ENCODE assay signal across 1 cellular context in the genomic region with DNA sequence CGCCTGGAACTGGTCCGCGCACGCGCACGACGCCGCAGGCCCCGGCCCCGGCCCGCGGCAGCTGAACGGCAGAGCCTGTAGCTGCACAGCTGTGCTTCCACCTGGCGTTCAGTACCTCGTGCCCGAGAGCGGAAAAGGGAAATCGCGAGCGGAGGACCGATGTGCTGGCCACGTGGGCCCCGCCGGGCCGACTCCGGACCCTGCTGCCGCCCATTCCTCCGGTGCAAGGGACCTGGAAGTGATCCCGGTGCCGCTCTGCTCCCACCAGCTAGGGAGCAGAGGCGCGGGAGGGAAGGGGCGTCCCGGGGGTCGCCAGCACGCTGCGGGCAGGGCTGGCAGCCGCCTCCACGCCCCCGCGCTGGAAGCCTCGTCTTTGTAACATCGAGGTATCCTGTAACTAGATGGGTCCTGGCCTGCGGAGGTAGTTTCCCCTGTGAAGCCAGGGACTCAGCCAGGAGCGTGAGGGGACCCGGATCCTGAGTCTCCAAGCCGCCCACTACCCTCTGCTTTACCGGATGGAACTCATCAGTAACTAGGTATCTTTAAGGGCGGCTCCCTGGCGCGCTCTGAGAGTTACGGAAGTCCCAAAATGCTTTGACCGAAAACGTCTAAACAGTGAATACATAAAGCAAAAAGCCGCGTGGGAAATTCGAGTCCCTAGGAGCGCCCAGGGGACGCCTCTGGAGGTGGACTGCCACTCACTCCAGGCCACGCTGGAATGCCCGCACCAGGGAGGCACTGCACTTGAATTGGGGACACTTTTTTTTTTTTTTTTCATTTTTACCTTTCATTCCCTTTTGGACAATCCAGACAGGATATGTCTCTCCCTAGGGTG.
TF ChIP-seq lines count a peak whose summit lies in the region.

No MANE protein-coding gene starts in this region.

TF ChIP-seq in K562, 482 proteins besides CTCF, POLR2A, EP300 and RAD21 (continued from another document and continues in another):
- TF ChIP-seq, protein P1, sequence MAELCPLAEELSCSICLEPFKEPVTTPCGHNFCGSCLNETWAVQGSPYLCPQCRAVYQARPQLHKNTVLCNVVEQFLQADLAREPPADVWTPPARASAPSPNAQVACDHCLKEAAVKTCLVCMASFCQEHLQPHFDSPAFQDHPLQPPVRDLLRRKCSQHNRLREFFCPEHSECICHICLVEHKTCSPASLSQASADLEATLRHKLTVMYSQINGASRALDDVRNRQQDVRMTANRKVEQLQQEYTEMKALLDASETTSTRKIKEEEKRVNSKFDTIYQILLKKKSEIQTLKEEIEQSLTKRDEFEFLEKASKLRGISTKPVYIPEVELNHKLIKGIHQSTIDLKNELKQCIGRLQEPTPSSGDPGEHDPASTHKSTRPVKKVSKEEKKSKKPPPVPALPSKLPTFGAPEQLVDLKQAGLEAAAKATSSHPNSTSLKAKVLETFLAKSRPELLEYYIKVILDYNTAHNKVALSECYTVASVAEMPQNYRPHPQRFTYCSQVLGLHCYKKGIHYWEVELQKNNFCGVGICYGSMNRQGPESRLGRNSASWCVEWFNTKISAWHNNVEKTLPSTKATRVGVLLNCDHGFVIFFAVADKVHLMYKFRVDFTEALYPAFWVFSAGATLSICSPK (IDR thresholded peaks at IDR 0.05; ENCODE audit: borderline replicate concordance), result no peak
- TF ChIP-seq CEBPG (CRISPR knock-in tag; IDR thresholded peaks at IDR 0.05) (no peak), CEBPG (tag; conservative IDR thresholded peaks at IDR 0.05 in 1 of 2, IDR thresholded peaks at IDR 0.05 in 1 of 2) (no peak), EZH2 (IDR thresholded peaks at IDR 0.05; ENCODE audit: borderline replicate concordance, low read depth, low read length) (no peak), ZNF668 (CRISPR knock-in tag; IDR thresholded peaks at IDR 0.05) (no peak), ZNF780A (CRISPR knock-in tag; IDR thresholded peaks at IDR 0.05) (no peak), KHSRP (IDR thresholded peaks at IDR 0.05) (no peak), ZNF830 (CRISPR knock-in tag; IDR thresholded peaks at IDR 0.05) (peak; percentile 75; the same call in 1 of the 2 replicates), MECOM (CRISPR knock-in tag; IDR thresholded peaks at IDR 0.05) (no peak), KLF13 (tag; IDR thresholded peaks at IDR 0.05; ENCODE audit: borderline replicate concordance, low read depth) (0 out of 2 replicates have a peak, but pooled peaks have one; percentile 36), ZC3H11A (IDR thresholded peaks at IDR 0.05; ENCODE audit: low read depth, low read length) (no peak), KDM5B (IDR thresholded peaks at IDR 0.05; ENCODE audit: insufficient replicate concordance, low read depth, low read length) (peak; percentile 49), ZNF717 (CRISPR knock-in tag; IDR thresholded peaks at IDR 0.05) (no peak), ZNF586 (CRISPR knock-in tag; conservative IDR thresholded peaks at IDR 0.05) (no peak), MEIS2 (IDR thresholded peaks at IDR 0.05; ENCODE audit: partially characterized antibody) (peak; percentile 38), ZNF384 (IDR thresholded peaks at IDR 0.05; ENCODE audit: low read depth, low read length) (0 out of 2 replicates have a peak, but pooled peaks have one; percentile 20), CAMTA2 (CRISPR knock-in tag; conservative IDR thresholded peaks at IDR 0.05) (no peak), NBN (IDR thresholded peaks at IDR 0.05; ENCODE audit: low read depth) (0 out of 2 replicates have a peak, but pooled peaks have one; percentile 47), TCFL5 (CRISPR knock-in tag; conservative IDR thresholded peaks at IDR 0.05) (no peak), ZSCAN32 (CRISPR knock-in tag; IDR thresholded peaks at IDR 0.05) (no peak), NONO (IDR thresholded peaks at IDR 0.05; ENCODE audit: low read depth in 2 of 2, low read length in 1 of 2) (0 out of 4 replicates have a peak, but pooled peaks of 1 of the 2 experiments have one; percentile 61), ADNP (tag; IDR thresholded peaks at IDR 0.05) (no peak), FOSL1 (tag; conservative IDR thresholded peaks at IDR 0.05) (0 out of 2 replicates have a peak, but pooled peaks have one; percentile 40), ETV6 (IDR thresholded peaks at IDR 0.05; ENCODE audit: borderline replicate concordance in 1 of 2, low read depth in 2 of 2, low read length in 1 of 2) (no peak), ETV6 (CRISPR knock-in tag; IDR thresholded peaks at IDR 0.05; ENCODE audit: borderline replicate concordance) (peak; percentile 85; the same call in 1 of the 2 replicates), HIVEP1 (CRISPR knock-in tag; IDR thresholded peaks at IDR 0.05) (no peak; the same call in 1 of the 2 replicates), FOXJ3 (CRISPR knock-in tag; IDR thresholded peaks at IDR 0.05) (no peak), ZNF431 (CRISPR knock-in tag; IDR thresholded peaks at IDR 0.05) (peak; percentile 71; the same call in 1 of the 2 replicates), MTF1 (CRISPR knock-in tag; IDR thresholded peaks at IDR 0.05; ENCODE audit: borderline replicate concordance) (no peak), ERF (CRISPR knock-in tag; IDR thresholded peaks at IDR 0.05) (no peak; the same call in 1 of the 2 replicates), ZFPM2 (CRISPR knock-in tag; IDR thresholded peaks at IDR 0.05) (no peak), SRF (CRISPR knock-in tag; IDR thresholded peaks at IDR 0.05) (no peak), ZNF75A (CRISPR knock-in tag; IDR thresholded peaks at IDR 0.05) (no peak), ZNF584 (CRISPR knock-in tag; IDR thresholded peaks at IDR 0.05; ENCODE audit: low read depth) (no peak), RCOR1 (IDR thresholded peaks at IDR 0.05; ENCODE audit: borderline replicate concordance in 1 of 2, low read depth in 2 of 2, low read length in 2 of 2) (0 out of 4 replicates have a peak, but pooled peaks of 1 of the 2 experiments have one; percentile 16), ZNF23 (CRISPR knock-in tag; IDR thresholded peaks at IDR 0.05) (no peak), BHLHE40 (IDR thresholded peaks at IDR 0.05; ENCODE audit: low read length) (peak; percentile 66)
- TF ChIP-seq, protein P2, sequence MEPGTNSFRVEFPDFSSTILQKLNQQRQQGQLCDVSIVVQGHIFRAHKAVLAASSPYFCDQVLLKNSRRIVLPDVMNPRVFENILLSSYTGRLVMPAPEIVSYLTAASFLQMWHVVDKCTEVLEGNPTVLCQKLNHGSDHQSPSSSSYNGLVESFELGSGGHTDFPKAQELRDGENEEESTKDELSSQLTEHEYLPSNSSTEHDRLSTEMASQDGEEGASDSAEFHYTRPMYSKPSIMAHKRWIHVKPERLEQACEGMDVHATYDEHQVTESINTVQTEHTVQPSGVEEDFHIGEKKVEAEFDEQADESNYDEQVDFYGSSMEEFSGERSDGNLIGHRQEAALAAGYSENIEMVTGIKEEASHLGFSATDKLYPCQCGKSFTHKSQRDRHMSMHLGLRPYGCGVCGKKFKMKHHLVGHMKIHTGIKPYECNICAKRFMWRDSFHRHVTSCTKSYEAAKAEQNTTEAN (CRISPR knock-in tag; IDR thresholded peaks at IDR 0.05), result no peak
- TF ChIP-seq, protein P3, sequence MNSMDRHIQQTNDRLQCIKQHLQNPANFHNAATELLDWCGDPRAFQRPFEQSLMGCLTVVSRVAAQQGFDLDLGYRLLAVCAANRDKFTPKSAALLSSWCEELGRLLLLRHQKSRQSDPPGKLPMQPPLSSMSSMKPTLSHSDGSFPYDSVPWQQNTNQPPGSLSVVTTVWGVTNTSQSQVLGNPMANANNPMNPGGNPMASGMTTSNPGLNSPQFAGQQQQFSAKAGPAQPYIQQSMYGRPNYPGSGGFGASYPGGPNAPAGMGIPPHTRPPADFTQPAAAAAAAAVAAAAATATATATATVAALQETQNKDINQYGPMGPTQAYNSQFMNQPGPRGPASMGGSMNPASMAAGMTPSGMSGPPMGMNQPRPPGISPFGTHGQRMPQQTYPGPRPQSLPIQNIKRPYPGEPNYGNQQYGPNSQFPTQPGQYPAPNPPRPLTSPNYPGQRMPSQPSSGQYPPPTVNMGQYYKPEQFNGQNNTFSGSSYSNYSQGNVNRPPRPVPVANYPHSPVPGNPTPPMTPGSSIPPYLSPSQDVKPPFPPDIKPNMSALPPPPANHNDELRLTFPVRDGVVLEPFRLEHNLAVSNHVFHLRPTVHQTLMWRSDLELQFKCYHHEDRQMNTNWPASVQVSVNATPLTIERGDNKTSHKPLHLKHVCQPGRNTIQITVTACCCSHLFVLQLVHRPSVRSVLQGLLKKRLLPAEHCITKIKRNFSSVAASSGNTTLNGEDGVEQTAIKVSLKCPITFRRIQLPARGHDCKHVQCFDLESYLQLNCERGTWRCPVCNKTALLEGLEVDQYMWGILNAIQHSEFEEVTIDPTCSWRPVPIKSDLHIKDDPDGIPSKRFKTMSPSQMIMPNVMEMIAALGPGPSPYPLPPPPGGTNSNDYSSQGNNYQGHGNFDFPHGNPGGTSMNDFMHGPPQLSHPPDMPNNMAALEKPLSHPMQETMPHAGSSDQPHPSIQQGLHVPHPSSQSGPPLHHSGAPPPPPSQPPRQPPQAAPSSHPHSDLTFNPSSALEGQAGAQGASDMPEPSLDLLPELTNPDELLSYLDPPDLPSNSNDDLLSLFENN (IDR thresholded peaks at IDR 0.05; ENCODE audit: low read depth in 2 of 2, low read length in 2 of 2), result no peak
- TF ChIP-seq, protein P4, sequence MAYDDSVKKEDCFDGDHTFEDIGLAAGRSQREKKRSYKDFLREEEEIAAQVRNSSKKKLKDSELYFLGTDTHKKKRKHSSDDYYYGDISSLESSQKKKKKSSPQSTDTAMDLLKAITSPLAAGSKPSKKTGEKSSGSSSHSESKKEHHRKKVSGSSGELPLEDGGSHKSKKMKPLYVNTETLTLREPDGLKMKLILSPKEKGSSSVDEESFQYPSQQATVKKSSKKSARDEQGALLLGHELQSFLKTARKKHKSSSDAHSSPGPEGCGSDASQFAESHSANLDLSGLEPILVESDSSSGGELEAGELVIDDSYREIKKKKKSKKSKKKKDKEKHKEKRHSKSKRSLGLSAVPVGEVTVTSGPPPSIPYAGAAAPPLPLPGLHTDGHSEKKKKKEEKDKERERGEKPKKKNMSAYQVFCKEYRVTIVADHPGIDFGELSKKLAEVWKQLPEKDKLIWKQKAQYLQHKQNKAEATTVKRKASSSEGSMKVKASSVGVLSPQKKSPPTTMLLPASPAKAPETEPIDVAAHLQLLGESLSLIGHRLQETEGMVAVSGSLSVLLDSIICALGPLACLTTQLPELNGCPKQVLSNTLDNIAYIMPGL (CRISPR knock-in tag; IDR thresholded peaks at IDR 0.05), result no peak; the same call in 1 of the 2 replicates
- TF ChIP-seq, protein P5, sequence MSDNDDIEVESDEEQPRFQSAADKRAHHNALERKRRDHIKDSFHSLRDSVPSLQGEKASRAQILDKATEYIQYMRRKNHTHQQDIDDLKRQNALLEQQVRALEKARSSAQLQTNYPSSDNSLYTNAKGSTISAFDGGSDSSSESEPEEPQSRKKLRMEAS (CRISPR knock-in tag; IDR thresholded peaks at IDR 0.05), result peak; percentile 99
- TF ChIP-seq, protein P6, sequence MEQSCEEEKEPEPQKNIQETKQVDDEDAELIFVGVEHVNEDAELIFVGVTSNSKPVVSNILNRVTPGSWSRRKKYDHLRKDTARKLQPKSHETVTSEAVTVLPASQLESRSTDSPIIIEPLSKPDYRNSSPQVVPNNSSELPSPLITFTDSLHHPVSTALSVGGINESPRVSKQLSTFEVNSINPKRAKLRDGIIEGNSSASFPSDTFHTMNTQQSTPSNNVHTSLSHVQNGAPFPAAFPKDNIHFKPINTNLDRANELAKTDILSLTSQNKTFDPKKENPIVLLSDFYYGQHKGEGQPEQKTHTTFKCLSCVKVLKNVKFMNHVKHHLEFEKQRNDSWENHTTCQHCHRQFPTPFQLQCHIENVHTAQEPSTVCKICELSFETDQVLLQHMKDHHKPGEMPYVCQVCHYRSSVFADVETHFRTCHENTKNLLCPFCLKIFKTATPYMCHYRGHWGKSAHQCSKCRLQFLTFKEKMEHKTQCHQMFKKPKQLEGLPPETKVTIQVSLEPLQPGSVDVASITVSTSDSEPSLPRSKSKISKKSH (CRISPR knock-in tag; IDR thresholded peaks at IDR 0.05), result no peak
- TF ChIP-seq, protein P7, sequence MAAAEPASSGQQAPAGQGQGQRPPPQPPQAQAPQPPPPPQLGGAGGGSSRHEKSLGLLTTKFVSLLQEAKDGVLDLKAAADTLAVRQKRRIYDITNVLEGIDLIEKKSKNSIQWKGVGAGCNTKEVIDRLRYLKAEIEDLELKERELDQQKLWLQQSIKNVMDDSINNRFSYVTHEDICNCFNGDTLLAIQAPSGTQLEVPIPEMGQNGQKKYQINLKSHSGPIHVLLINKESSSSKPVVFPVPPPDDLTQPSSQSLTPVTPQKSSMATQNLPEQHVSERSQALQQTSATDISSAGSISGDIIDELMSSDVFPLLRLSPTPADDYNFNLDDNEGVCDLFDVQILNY (CRISPR knock-in tag; IDR thresholded peaks at IDR 0.05), result peak; percentile 88; the same call in 1 of the 2 replicates
- TF ChIP-seq, protein P8, sequence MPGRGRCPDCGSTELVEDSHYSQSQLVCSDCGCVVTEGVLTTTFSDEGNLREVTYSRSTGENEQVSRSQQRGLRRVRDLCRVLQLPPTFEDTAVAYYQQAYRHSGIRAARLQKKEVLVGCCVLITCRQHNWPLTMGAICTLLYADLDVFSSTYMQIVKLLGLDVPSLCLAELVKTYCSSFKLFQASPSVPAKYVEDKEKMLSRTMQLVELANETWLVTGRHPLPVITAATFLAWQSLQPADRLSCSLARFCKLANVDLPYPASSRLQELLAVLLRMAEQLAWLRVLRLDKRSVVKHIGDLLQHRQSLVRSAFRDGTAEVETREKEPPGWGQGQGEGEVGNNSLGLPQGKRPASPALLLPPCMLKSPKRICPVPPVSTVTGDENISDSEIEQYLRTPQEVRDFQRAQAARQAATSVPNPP (IDR thresholded peaks at IDR 0.05; ENCODE audit: borderline replicate concordance, insufficient read depth, insufficient read length), result no peak
- TF ChIP-seq, protein P9, sequence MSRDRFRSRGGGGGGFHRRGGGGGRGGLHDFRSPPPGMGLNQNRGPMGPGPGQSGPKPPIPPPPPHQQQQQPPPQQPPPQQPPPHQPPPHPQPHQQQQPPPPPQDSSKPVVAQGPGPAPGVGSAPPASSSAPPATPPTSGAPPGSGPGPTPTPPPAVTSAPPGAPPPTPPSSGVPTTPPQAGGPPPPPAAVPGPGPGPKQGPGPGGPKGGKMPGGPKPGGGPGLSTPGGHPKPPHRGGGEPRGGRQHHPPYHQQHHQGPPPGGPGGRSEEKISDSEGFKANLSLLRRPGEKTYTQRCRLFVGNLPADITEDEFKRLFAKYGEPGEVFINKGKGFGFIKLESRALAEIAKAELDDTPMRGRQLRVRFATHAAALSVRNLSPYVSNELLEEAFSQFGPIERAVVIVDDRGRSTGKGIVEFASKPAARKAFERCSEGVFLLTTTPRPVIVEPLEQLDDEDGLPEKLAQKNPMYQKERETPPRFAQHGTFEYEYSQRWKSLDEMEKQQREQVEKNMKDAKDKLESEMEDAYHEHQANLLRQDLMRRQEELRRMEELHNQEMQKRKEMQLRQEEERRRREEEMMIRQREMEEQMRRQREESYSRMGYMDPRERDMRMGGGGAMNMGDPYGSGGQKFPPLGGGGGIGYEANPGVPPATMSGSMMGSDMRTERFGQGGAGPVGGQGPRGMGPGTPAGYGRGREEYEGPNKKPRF (IDR thresholded peaks at IDR 0.05; ENCODE audit: low read depth, low read length), result no peak
- TF ChIP-seq, protein P10, sequence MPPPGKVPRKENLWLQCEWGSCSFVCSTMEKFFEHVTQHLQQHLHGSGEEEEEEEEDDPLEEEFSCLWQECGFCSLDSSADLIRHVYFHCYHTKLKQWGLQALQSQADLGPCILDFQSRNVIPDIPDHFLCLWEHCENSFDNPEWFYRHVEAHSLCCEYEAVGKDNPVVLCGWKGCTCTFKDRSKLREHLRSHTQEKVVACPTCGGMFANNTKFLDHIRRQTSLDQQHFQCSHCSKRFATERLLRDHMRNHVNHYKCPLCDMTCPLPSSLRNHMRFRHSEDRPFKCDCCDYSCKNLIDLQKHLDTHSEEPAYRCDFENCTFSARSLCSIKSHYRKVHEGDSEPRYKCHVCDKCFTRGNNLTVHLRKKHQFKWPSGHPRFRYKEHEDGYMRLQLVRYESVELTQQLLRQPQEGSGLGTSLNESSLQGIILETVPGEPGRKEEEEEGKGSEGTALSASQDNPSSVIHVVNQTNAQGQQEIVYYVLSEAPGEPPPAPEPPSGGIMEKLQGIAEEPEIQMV (tag; conservative IDR thresholded peaks at IDR 0.05; ENCODE audit: low read depth), result no peak
